ENCODE assay signal across 17 cellular contexts in genomic region chr11:35238882-35239281, GRCh38.
"Had no signal": no experiment of that assay in that cellular context is flagged by ENCODE, and none has a peak within 500 bp of the region (broad histone marks: within the 10 kb centered on the region; RNA-seq: fewer than 3 reads in every experiment).

No MANE protein-coding gene starts in this region.

- FAIRE-seq: colon, pancreas had no signal

- H3K4me2 ChIP-seq: hepatocyte had no signal

- H3K4me3 Mint-ChIP-seq: natural killer cell; neural crest cell; stimulated activated naive B cell treated with anti-CD40 and anti-IgM and Interleukin-4, amounts not matched to agents 10 μg/mL and 1 μg/mL and 100 μg/mL, for 72 hours had no signal

- H3K79me2 ChIP-seq: hepatocyte had no signal

- H3K36me3 ChIP-seq: pancreas, prostate gland, spleen had no signal

- DNase-seq: cerebellar nuclear complex; foreskin keratinocyte; mammary epithelial cell; natural killer cell; occipital lobe; pancreas; retina; spleen; stimulated activated naive B cell treated with anti-CD40 and anti-IgM and Interleukin-4, amounts not matched to agents 10 μg/mL and 1 μg/mL and 100 μg/mL, for 72 hours had no signal

- H2AFZ ChIP-seq: hepatocyte had no signal

- H3K27ac Mint-ChIP-seq: natural killer cell; stimulated activated naive B cell treated with anti-CD40 and anti-IgM and Interleukin-4, amounts not matched to agents 10 μg/mL and 1 μg/mL and 100 μg/mL, for 72 hours had no signal

- H3K27ac ChIP-seq: foreskin keratinocyte, hepatocyte, pancreas, prostate gland, spleen, testis had no signal

- H3K4me1 ChIP-seq: prostate gland, testis had no signal

- ATAC-seq: foreskin keratinocyte, left colon, pancreas had no signal

- H3K27me3 Mint-ChIP-seq: stimulated activated naive CD8-positive, alpha-beta T cell treated with anti-CD3 and anti-CD28 coated beads, Interleukin-15, amount 100 ng/mL, for 72 hours had no signal

- H3K27me3 ChIP-seq: foreskin keratinocyte, hepatocyte, pancreas, spleen, testis had no signal

- H3K9me3 ChIP-seq: mucosa of descending colon, pancreas, prostate gland, testis had no signal

- H3K4me3 ChIP-seq: hepatocyte, mucosa of descending colon, pancreas, prostate gland, spleen, testis had no signal
